ENCODE assay signal across 13 cellular contexts in the genomic region with DNA sequence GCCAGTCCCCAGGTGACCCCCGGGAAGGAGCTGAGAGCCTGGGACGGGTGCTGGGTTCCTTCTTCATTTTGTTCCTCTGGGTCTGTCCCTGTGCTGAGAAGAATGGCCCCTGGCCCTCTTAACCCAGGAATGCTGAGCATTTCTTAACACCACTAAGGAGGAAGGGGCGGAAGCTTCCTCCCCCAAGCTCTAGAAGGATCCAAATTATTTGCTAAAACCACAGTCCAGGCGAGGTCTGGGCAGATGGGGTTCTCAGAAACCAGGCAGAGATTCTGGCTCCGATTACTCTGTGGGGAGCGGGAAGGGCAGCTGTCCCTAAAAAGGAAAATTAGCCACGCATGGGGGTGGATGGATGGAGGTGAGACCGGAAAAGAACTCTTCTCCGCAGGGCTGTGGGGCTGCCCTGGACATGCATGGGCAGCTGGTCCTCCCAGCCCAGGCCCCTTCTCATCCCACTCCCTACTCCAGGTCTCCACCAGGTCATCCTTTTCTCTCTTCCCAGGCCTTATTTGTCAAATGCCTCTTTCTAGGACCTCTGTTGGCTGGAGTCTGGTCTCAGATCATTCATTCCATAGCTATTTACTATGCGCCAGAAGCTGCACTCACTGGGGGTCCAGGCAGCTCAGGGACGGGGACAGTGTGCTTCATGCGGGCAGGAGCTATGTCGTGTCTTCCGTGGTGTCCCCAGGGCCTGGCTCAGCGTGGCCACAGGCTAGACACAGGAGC. TPM values are rescaled to one million over a fixed set of nuclear protein-coding genes. Genes with fewer than 3 reads are reported as not detected.
DNase-seq lines count a peak whose midpoint lies in the region; ATAC-seq and TF ChIP-seq lines count a peak whose summit lies in the region.
"Had no signal": no experiment of that assay in that cellular context is flagged by ENCODE, and none has a peak within 500 bp of the region (broad histone marks: within the 10 kb centered on the region; RNA-seq: fewer than 3 reads in every experiment).

No MANE protein-coding gene starts in this region.

- no peaks in the 10 kb centered on the region for H3K9me3 Mint-ChIP-seq in osteocyte (ENCODE audit: unreplicated experiment)
- no peaks in the 10 kb centered on the region for H3K9me3 Mint-ChIP-seq in activated CD8-positive, alpha-beta T cell treated with anti-CD3 and anti-CD28 coated beads, Interleukin-2, amount 10 ng/mL, durations not matched to agents 7 days and 5 days (ENCODE audit: insufficient read depth)
- H3K9me3 Mint-ChIP-seq: activated CD4-positive, alpha-beta T cell treated with anti-CD3 and anti-CD28 coated beads, Interleukin-2, amount 10 ng/mL, durations not matched to agents 7 days and 5 days had no signal

- no peaks in the 10 kb centered on the region for H3K36me3 ChIP-seq in RWPE2 (ENCODE audit: low read depth)

- H3K9me3 ChIP-seq in RWPE2 (ENCODE audit: severe bottlenecking): no peaks in the 10 kb centered on the region

- no peaks in the 10 kb centered on the region for H3K27me3 ChIP-seq in RWPE2 (ENCODE audit: insufficient read depth, poor library complexity, severe bottlenecking)

- no peaks in the 10 kb centered on the region for H3K36me3 Mint-ChIP-seq in osteocyte (ENCODE audit: unreplicated experiment)
- H3K36me3 Mint-ChIP-seq in activated CD8-positive, alpha-beta T cell treated with anti-CD3 and anti-CD28 coated beads, Interleukin-2, amount 10 ng/mL, durations not matched to agents 7 days and 5 days (ENCODE audit: low read depth): no peaks in the 10 kb centered on the region

- DNase-seq in EL: peak; percentile 64
- DNase-seq in RWPE2 (ENCODE audit: low spot score): no peak
- DNase-seq in fibroblast of peridontal ligament (ENCODE audit: extremely low read depth): peak; percentile 47
- DNase-seq in osteocyte (ENCODE audit: extremely low spot score, unreplicated experiment): no peak
- no peak for DNase-seq in activated CD8-positive, alpha-beta T cell treated with anti-CD3 and anti-CD28 coated beads, Interleukin-2, amount 10 ng/mL, durations not matched to agents 7 days and 5 days
- no peak for DNase-seq in OCI-M2 (lab: John Stamatoyannopoulos, UW; ENCODE audit: unreplicated experiment)
- no peak for DNase-seq in globus pallidus (ENCODE audit: low spot score)
- DNase-seq: activated CD4-positive, alpha-beta T cell treated with anti-CD3 and anti-CD28 coated beads, Interleukin-2, amount 10 ng/mL, durations not matched to agents 7 days and 5 days; effector CD4-positive, alpha-beta T cell; head of caudate nucleus; MV-4-11 had no signal

- POLR2A ChIA-PET in activated CD8-positive, alpha-beta T cell treated with anti-CD3 and anti-CD28 coated beads, Interleukin-2, amount 10 ng/mL, durations not matched to agents 7 days and 5 days (lab: Charles Lee): no interaction called here

- CTCF ChIA-PET in activated CD8-positive, alpha-beta T cell treated with anti-CD3 and anti-CD28 coated beads, Interleukin-2, amount 10 ng/mL, durations not matched to agents 7 days and 5 days (lab: Charles Lee): interaction anchor here (0.7 to 1.0 kb wide), 2 partner anchors 14 to 38 kb away, joined by 3 read pairs; no protein-coding TSS in a partner anchor

- no peak for TF ChIP-seq CTCF in RWPE2 (IDR thresholded peaks at IDR 0.05; ENCODE audit: poor library complexity, severe bottlenecking)
- TF ChIP-seq CTCF in osteocyte (IDR thresholded peaks at IDR 0.05): no peak

- H3K4me3 ChIP-seq in RWPE2 (ENCODE audit: severe bottlenecking): no peak overlapping the region
- H3K4me3 ChIP-seq: GM12878 had no signal

- no peaks in the 10 kb centered on the region for H3K27me3 Mint-ChIP-seq in osteocyte (ENCODE audit: unreplicated experiment)
- no peaks in the 10 kb centered on the region for H3K27me3 Mint-ChIP-seq in activated CD8-positive, alpha-beta T cell treated with anti-CD3 and anti-CD28 coated beads, Interleukin-2, amount 10 ng/mL, durations not matched to agents 7 days and 5 days (ENCODE audit: low read depth)
- H3K27me3 Mint-ChIP-seq: activated CD4-positive, alpha-beta T cell treated with anti-CD3 and anti-CD28 coated beads, Interleukin-2, amount 10 ng/mL, durations not matched to agents 7 days and 5 days had no signal

- peak overlapping the region; percentile 71 for H3K27ac Mint-ChIP-seq in osteocyte (ENCODE audit: unreplicated experiment)
- H3K27ac Mint-ChIP-seq in activated CD8-positive, alpha-beta T cell treated with anti-CD3 and anti-CD28 coated beads, Interleukin-2, amount 10 ng/mL, durations not matched to agents 7 days and 5 days: no peak overlapping the region
- H3K27ac Mint-ChIP-seq: activated CD4-positive, alpha-beta T cell treated with anti-CD3 and anti-CD28 coated beads, Interleukin-2, amount 10 ng/mL, durations not matched to agents 7 days and 5 days had no signal

- H3K4me3 Mint-ChIP-seq in osteocyte (ENCODE audit: unreplicated experiment): no peak overlapping the region
- H3K4me3 Mint-ChIP-seq in activated CD8-positive, alpha-beta T cell treated with anti-CD3 and anti-CD28 coated beads, Interleukin-2, amount 10 ng/mL, durations not matched to agents 7 days and 5 days: no peak overlapping the region
- H3K4me3 Mint-ChIP-seq: activated CD4-positive, alpha-beta T cell treated with anti-CD3 and anti-CD28 coated beads, Interleukin-2, amount 10 ng/mL, durations not matched to agents 7 days and 5 days had no signal

- ATAC-seq in RWPE2 (ENCODE audit: low read depth): peak; percentile 17; the same call in 1 of the 3 replicates
- no peak for ATAC-seq in activated CD8-positive, alpha-beta T cell treated with anti-CD3 and anti-CD28 coated beads, Interleukin-2, amount 10 ng/mL, durations not matched to agents 7 days and 5 days
- no peak for ATAC-seq in GM19467 (IDR thresholded peaks at IDR 0.05; ENCODE audit: unreplicated experiment)
- ATAC-seq: GM12878 had no signal

- peaks cover 49% of the 10 kb centered on the region for H3K4me1 Mint-ChIP-seq in osteocyte (ENCODE audit: unreplicated experiment)
- peaks cover 29% of the 10 kb centered on the region for H3K4me1 Mint-ChIP-seq in activated CD8-positive, alpha-beta T cell treated with anti-CD3 and anti-CD28 coated beads, Interleukin-2, amount 10 ng/mL, durations not matched to agents 7 days and 5 days (ENCODE audit: low read depth)

- peaks cover 10% of the 10 kb centered on the region for H3K4me1 ChIP-seq in RWPE2 (ENCODE audit: insufficient read depth, poor library complexity, severe bottlenecking)

- H3K27ac ChIP-seq in RWPE2 (ENCODE audit: poor library complexity, severe bottlenecking): no peak overlapping the region

RNA-seq across cellular contexts. Expression of gene MYH9, which starts 45.0 kb away (rescaled TPM):
- total RNA-seq in osteocyte: 938 and 1,044 TPM in 2 replicates
- 100 to 1,000 TPM; 857 to 883 TPM for total RNA-seq in activated CD8-positive, alpha-beta T cell treated with anti-CD3 and anti-CD28 coated beads, Interleukin-2, amount 10 ng/mL, durations not matched to agents 7 days and 5 days

RNA-seq across cellular contexts. Expression of gene TXN2, which starts 48.7 kb away (rescaled TPM):
- total RNA-seq in osteocyte: 67.4 and 70.0 TPM in 2 replicates
- total RNA-seq in activated CD8-positive, alpha-beta T cell treated with anti-CD3 and anti-CD28 coated beads, Interleukin-2, amount 10 ng/mL, durations not matched to agents 7 days and 5 days: 10 to 100 TPM; 74.1 to 78.4 TPM

Comparison
In these comparisons a context has a peak if more than half of its experiments do, and no peak if none do; other contexts are left out.
1. DNase-seq: peak in EL (single experiment) and fibroblast of peridontal ligament (single experiment); none in RWPE2 (single experiment), osteocyte (single experiment), activated CD8-positive, alpha-beta T cell treated with anti-CD3 and anti-CD28 coated beads, Interleukin-2, amount 10 ng/mL, durations not matched to agents 7 days and 5 days (single experiment), OCI-M2 (single experiment) and globus pallidus (single experiment).